1 cellular context compared by ENCODE assay signal in genomic region chr3:136838641-136839555, GRCh38.
TF ChIP-seq lines count a peak whose summit lies in the region.

No MANE protein-coding gene starts in this region.

TF ChIP-seq in K562, 482 proteins besides CTCF, POLR2A, EP300 and RAD21 (continues in another document):
- TF ChIP-seq SAFB (IDR thresholded peaks at IDR 0.05; ENCODE audit: borderline replicate concordance, low read depth, low read length): no peak
- peak; percentile 55 for TF ChIP-seq CBFA2T3 (IDR thresholded peaks at IDR 0.05)
- no peak for TF ChIP-seq TFE3 (CRISPR knock-in tag; IDR thresholded peaks at IDR 0.05)
- no peak for TF ChIP-seq ZNF445 (CRISPR knock-in tag; IDR thresholded peaks at IDR 0.05; ENCODE audit: low read depth)
- peak; percentile 66 for TF ChIP-seq FOSL1 (tag; conservative IDR thresholded peaks at IDR 0.05)
- peak in 1 of 2 experiments; percentile 21 for TF ChIP-seq NCOA2 (IDR thresholded peaks at IDR 0.05; ENCODE audit: partially characterized antibody in 2 of 2)
- no peak for TF ChIP-seq ZNF212 (CRISPR knock-in tag; IDR thresholded peaks at IDR 0.05)
- TF ChIP-seq RCOR1 (IDR thresholded peaks at IDR 0.05; ENCODE audit: borderline replicate concordance in 1 of 2, low read depth in 2 of 2, low read length in 2 of 2): 0 out of 4 replicates have a peak, but pooled peaks of 1 of the 2 experiments have one; percentile 28
- TF ChIP-seq C11orf30 (IDR thresholded peaks at IDR 0.05; ENCODE audit: low read depth): peak; percentile 92
- no peak for TF ChIP-seq PBX2 (CRISPR knock-in tag; IDR thresholded peaks at IDR 0.05; ENCODE audit: low read depth)
- TF ChIP-seq PBX2 (tag; conservative IDR thresholded peaks at IDR 0.05; ENCODE audit: low read depth): peak; percentile 87
- peak; percentile 98 for TF ChIP-seq PRDM10 (IDR thresholded peaks at IDR 0.05; ENCODE audit: partially characterized antibody)
- TF ChIP-seq CBFB (CRISPR knock-in tag; IDR thresholded peaks at IDR 0.05): no peak
- peak; percentile 69 for TF ChIP-seq ATF7 (IDR thresholded peaks at IDR 0.05)
- no peak for TF ChIP-seq ZNF197 (CRISPR knock-in tag; IDR thresholded peaks at IDR 0.05; ENCODE audit: low read depth)
- TF ChIP-seq ZBTB7A (IDR thresholded peaks at IDR 0.05; ENCODE audit: borderline replicate concordance, control insufficient read depth, low read depth, low read length): no peak
- TF ChIP-seq GTF3C2 (IDR thresholded peaks at IDR 0.05; ENCODE audit: borderline replicate concordance, extremely low read depth, insufficient read length): no peak
- 0 out of 2 replicates have a peak, but pooled peaks have one; percentile 11 for TF ChIP-seq TEAD4 (IDR thresholded peaks at IDR 0.05; ENCODE audit: low read length)
- TF ChIP-seq TEAD4 (CRISPR knock-in tag; IDR thresholded peaks at IDR 0.05; ENCODE audit: borderline replicate concordance): no peak
- no peak for TF ChIP-seq CUX1 (CRISPR knock-in tag; IDR thresholded peaks at IDR 0.05)
- TF ChIP-seq HES1 (IDR thresholded peaks at IDR 0.05; ENCODE audit: low read depth): no peak
- no peak for TF ChIP-seq ZNF586 (CRISPR knock-in tag; conservative IDR thresholded peaks at IDR 0.05)
- peak; percentile 51 for TF ChIP-seq GABPA (tag; conservative IDR thresholded peaks at IDR 0.05; ENCODE audit: low read depth)
- TF ChIP-seq MEIS2 (IDR thresholded peaks at IDR 0.05; ENCODE audit: partially characterized antibody): peak; percentile 89
- TF ChIP-seq NONO (IDR thresholded peaks at IDR 0.05; ENCODE audit: low read depth in 2 of 2, low read length in 1 of 2): no peak
- TF ChIP-seq LEF1 (IDR thresholded peaks at IDR 0.05): no peak
- TF ChIP-seq NR2C1 (IDR thresholded peaks at IDR 0.05): no peak
- no peak for TF ChIP-seq NR2C1 (tag; IDR thresholded peaks at IDR 0.05)
- TF ChIP-seq ELF2 (CRISPR knock-in tag; IDR thresholded peaks at IDR 0.05): no peak
- TF ChIP-seq FOXK2 (conservative IDR thresholded peaks at IDR 0.05 in 1 of 2, IDR thresholded peaks at IDR 0.05 in 1 of 2; ENCODE audit: low read depth in 2 of 2): peak in 1 of 2 experiments; percentile 74; a peak in 2 of 4 replicates
- TF ChIP-seq DMBX1 (CRISPR knock-in tag; IDR thresholded peaks at IDR 0.05; ENCODE audit: borderline replicate concordance): no peak
- no peak for TF ChIP-seq ILK (tag; IDR thresholded peaks at IDR 0.05; ENCODE audit: borderline replicate concordance, low read depth)
- no peak for TF ChIP-seq SIX5 (IDR thresholded peaks at IDR 0.05; ENCODE audit: borderline replicate concordance in 1 of 2, insufficient read depth in 1 of 2, low read depth in 1 of 2, low read length in 2 of 2)
- peak; percentile 76 for TF ChIP-seq MAFF (IDR thresholded peaks at IDR 0.05; ENCODE audit: low read length)
- TF ChIP-seq IFI16 (CRISPR knock-in tag; IDR thresholded peaks at IDR 0.05): no peak
- TF ChIP-seq SRSF9 (IDR thresholded peaks at IDR 0.05; ENCODE audit: borderline replicate concordance, low read depth, low read length): no peak
- no peak for TF ChIP-seq TCF15 (CRISPR knock-in tag; IDR thresholded peaks at IDR 0.05)
- TF ChIP-seq CBX2 (IDR thresholded peaks at IDR 0.05; ENCODE audit: insufficient read depth, low read length, poor library complexity, severe bottlenecking): no peak
- no peak for TF ChIP-seq E2F4 (CRISPR knock-in tag; IDR thresholded peaks at IDR 0.05; ENCODE audit: low read depth)
- no peak for TF ChIP-seq ZNF583 (CRISPR knock-in tag; IDR thresholded peaks at IDR 0.05)
- TF ChIP-seq NR0B1 (IDR thresholded peaks at IDR 0.05; ENCODE audit: partially characterized antibody): no peak
